ENCODE assay signal across 13 cellular contexts in genomic region chr13:60584976-60585375, GRCh38.
DNase-seq lines count a peak whose midpoint lies in the region; ATAC-seq and TF ChIP-seq lines count a peak whose summit lies in the region.
"Had no signal": no experiment of that assay in that cellular context is flagged by ENCODE, and none has a peak within 500 bp of the region (broad histone marks: within the 10 kb centered on the region; RNA-seq: fewer than 3 reads in every experiment).

No MANE protein-coding gene starts in this region.

- no peaks in the 10 kb centered on the region for H3K36me3 ChIP-seq in suprapubic skin
- H3K36me3 ChIP-seq: stomach had no signal

- no peaks in the 10 kb centered on the region for H3K4me1 ChIP-seq in suprapubic skin
- H3K4me1 ChIP-seq: stomach had no signal

- no peak for ATAC-seq in HG02973 (IDR thresholded peaks at IDR 0.05; ENCODE audit: unreplicated experiment)
- no peak for ATAC-seq in HG02981 (IDR thresholded peaks at IDR 0.05; ENCODE audit: unreplicated experiment)
- ATAC-seq: CD8-positive, alpha-beta T cell had no signal

- H3K4me3 ChIP-seq in NB4 (ENCODE audit: low read depth, low read length) (peak overlapping the region; percentile 37), suprapubic skin (peak overlapping the region; percentile 10)
- H3K4me3 ChIP-seq: stomach had no signal

- in situ Hi-C loops in GM13976 (cut with MboI; ENCODE audit: low sequenced_read_pairs, unreplicated experiment): no loop called here

- TF ChIP-seq CTCF in NB4 (IDR thresholded peaks at IDR 0.05; ENCODE audit: low read depth, low read length): no peak
- TF ChIP-seq CTCF in suprapubic skin (IDR thresholded peaks at IDR 0.05): no peak
- no peak for TF ChIP-seq CTCF in GM13976 (IDR thresholded peaks at IDR 0.05; ENCODE audit: borderline replicate concordance, control extremely low read depth, extremely low read depth, insufficient read depth, missing control alignments)

- H3K9me3 ChIP-seq in suprapubic skin: no peaks in the 10 kb centered on the region

- H3K27ac ChIP-seq in suprapubic skin: no peak overlapping the region
- H3K27ac ChIP-seq: stomach had no signal

- TF ChIP-seq POLR2A in NB4 (IDR thresholded peaks at IDR 0.05; ENCODE audit: extremely low read depth, insufficient read length): no peak
- no peak for TF ChIP-seq POLR2A in suprapubic skin (IDR thresholded peaks at IDR 0.05)

- no peaks in the 10 kb centered on the region for H3K27me3 ChIP-seq in suprapubic skin
- H3K27me3 ChIP-seq: stomach had no signal

- WGBS in suprapubic skin: 57% methylated on average over 11 of the region's 11 CpGs

- TF ChIP-seq EP300 in suprapubic skin (IDR thresholded peaks at IDR 0.05): no peak

- DNase-seq in NB4 (ENCODE audit: low read depth) (peak; percentile 42), dermis blood vessel endothelial cell (peak; percentile 1), iPS-NIHi11 (ENCODE audit: low spot score) (peak; percentile 27), suprapubic skin (ENCODE audit: low spot score in 2 of 2) (peak in 1 of 2 donors; percentile 80), GM13976 (ENCODE audit: low spot score) (no peak)
- DNase-seq: activated naive CD4-positive, alpha-beta T cell treated with anti-CD3 and anti-CD28 coated beads, Interleukin-2, amount 10 ng/mL, durations not matched to agents 7 days and 5 days; CD8-positive, alpha-beta T cell; NCI-H510A; RPMI8226; stomach; T-helper 9 cell had no signal
